Comparison of ENCODE assay signal across 8 cellular contexts in the genomic region with DNA sequence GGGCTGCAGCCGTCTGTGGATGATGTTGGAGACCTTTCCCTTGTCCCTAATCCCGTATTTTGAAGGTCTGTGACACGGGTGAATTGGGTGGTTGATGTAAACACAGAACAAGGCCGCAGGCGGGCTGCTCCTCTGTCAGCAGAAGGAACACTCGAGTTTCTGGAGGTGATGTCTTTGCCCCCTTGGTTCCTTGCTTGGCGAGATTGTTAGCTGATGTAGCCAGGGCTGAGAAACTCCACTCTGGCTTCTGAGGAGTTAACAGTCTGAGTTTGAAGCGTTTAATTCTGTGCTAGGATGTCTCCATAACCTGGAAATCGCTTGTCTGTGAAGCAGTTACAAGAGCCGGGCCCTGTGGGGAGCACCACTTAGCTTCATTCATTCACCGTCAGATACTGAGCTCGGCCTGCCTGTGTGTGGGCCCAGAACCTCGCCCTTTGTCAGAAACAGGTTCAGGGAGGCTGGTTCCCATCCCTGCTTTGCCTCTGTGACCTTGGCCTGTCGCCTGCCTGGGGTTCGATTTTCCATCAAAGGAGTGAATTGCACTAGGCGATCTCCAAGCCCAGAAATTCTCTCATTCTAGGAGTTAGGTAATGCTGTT. TPM values are rescaled to one million over a fixed set of nuclear protein-coding genes. Genes with fewer than 3 reads are reported as not detected.
DNase-seq lines count a peak whose midpoint lies in the region; ATAC-seq and TF ChIP-seq lines count a peak whose summit lies in the region.

No MANE protein-coding gene starts in this region.

- peak overlapping the region; percentile 96 for H3K4me3 ChIP-seq in epithelial cell of proximal tubule (ENCODE audit: low read depth, low read length)

- H3K9me3 Mint-ChIP-seq in T-helper 1 cell treated with Interleukin-12 subunit alpha and Interleukin-12 subunit beta and Interleukin-4 antibody, amounts not matched to agents 30 μg/mL and 1 μg/mL, for 36 hours, result no peaks in the 10 kb centered on the region
- no peaks in the 10 kb centered on the region for H3K9me3 Mint-ChIP-seq in naive thymus-derived CD8-positive, alpha-beta T cell

- no peak for ATAC-seq in naive thymus-derived CD8-positive, alpha-beta T cell
- no peak for ATAC-seq in HG02623 (IDR thresholded peaks at IDR 0.05; ENCODE audit: unreplicated experiment)
- ATAC-seq in HG02763 (IDR thresholded peaks at IDR 0.05; ENCODE audit: unreplicated experiment), result no peak
- ATAC-seq in HG03565 (IDR thresholded peaks at IDR 0.05; ENCODE audit: unreplicated experiment), result no peak

- H3K36me3 Mint-ChIP-seq in T-helper 1 cell treated with Interleukin-12 subunit alpha and Interleukin-12 subunit beta and Interleukin-4 antibody, amounts not matched to agents 30 μg/mL and 1 μg/mL, for 36 hours (ENCODE audit: low read depth), result peaks cover 5% of the 10 kb centered on the region
- peaks cover 0 to 7% (median 0%) of the 10 kb centered on the region in 3 donors for H3K36me3 Mint-ChIP-seq in naive thymus-derived CD8-positive, alpha-beta T cell

- POLR2A ChIA-PET in naive thymus-derived CD8-positive, alpha-beta T cell (lab: Charles Lee), result interaction anchor here (0.7 to 3.5 kb wide), 12 partner anchors 13 to 447 kb away, joined by 3 to 32 read pairs (median 7); a partner anchor contains a TSS

- peak overlapping the region; percentile 87 for H3K27ac Mint-ChIP-seq in T-helper 1 cell treated with Interleukin-12 subunit alpha and Interleukin-12 subunit beta and Interleukin-4 antibody, amounts not matched to agents 30 μg/mL and 1 μg/mL, for 36 hours
- H3K27ac Mint-ChIP-seq in naive thymus-derived CD8-positive, alpha-beta T cell, result peak overlapping the region; percentile 59 to 96 (median 88)

- TF ChIP-seq CTCF in epithelial cell of proximal tubule (conservative IDR thresholded peaks at IDR 0.05; ENCODE audit: low read depth, low read length), result no peak

- no peaks in the 10 kb centered on the region for H3K27me3 Mint-ChIP-seq in T-helper 1 cell treated with Interleukin-12 subunit alpha and Interleukin-12 subunit beta and Interleukin-4 antibody, amounts not matched to agents 30 μg/mL and 1 μg/mL, for 36 hours (ENCODE audit: low read depth)
- H3K27me3 Mint-ChIP-seq in naive thymus-derived CD8-positive, alpha-beta T cell, result peaks cover 0 to 1% (median 0%) of the 10 kb centered on the region in 5 donors

- H3K4me1 Mint-ChIP-seq in T-helper 1 cell treated with Interleukin-12 subunit alpha and Interleukin-12 subunit beta and Interleukin-4 antibody, amounts not matched to agents 30 μg/mL and 1 μg/mL, for 36 hours (ENCODE audit: low read depth), result peaks cover 29% of the 10 kb centered on the region
- peaks cover 15 to 52% (median 45%) of the 10 kb centered on the region in 4 donors for H3K4me1 Mint-ChIP-seq in naive thymus-derived CD8-positive, alpha-beta T cell

- H3K4me3 Mint-ChIP-seq in T-helper 1 cell treated with Interleukin-12 subunit alpha and Interleukin-12 subunit beta and Interleukin-4 antibody, amounts not matched to agents 30 μg/mL and 1 μg/mL, for 36 hours, result peak overlapping the region; percentile 85
- peak overlapping the region; percentile 74 to 99 (median 88) for H3K4me3 Mint-ChIP-seq in naive thymus-derived CD8-positive, alpha-beta T cell

- DNase-seq in DMS 273 (lab: John Stamatoyannopoulos, UW; ENCODE audit: unreplicated experiment), result peak; percentile 56
- no peak for DNase-seq in DMS 273 treated with DMSO at 0.1 percent for 48 hours (lab: John Stamatoyannopoulos, UW)
- no peak for DNase-seq in epithelial cell of proximal tubule (ENCODE audit: low read depth)
- no peak for DNase-seq in naive thymus-derived CD8-positive, alpha-beta T cell

RNA-seq across cellular contexts. Expression of a gene that starts 1.3 kb away (rescaled TPM):
- total RNA-seq in epithelial cell of proximal tubule, result 22.0 and 37.5 TPM in 2 replicates
- total RNA-seq in naive thymus-derived CD8-positive, alpha-beta T cell, result 100 to 1,000 TPM; 315 to 342 TPM
- polyA plus RNA-seq in naive thymus-derived CD8-positive, alpha-beta T cell, result 1 to 10 TPM in 2 of 3 donors, under 1 TPM in 1; 0.87 to 2.8 (median 2.5) TPM

RNA-seq across cellular contexts. Expression of a gene that starts 29.2 kb away (rescaled TPM):
- total RNA-seq in epithelial cell of proximal tubule, result 119 and 226 TPM in 2 replicates
- 10 to 100 TPM; 28.0 to 36.2 TPM for total RNA-seq in naive thymus-derived CD8-positive, alpha-beta T cell
- polyA plus RNA-seq in naive thymus-derived CD8-positive, alpha-beta T cell, result 10 to 100 TPM in 1 of 3 donors, 1 to 10 TPM in 2; 9.1 to 10.3 (median 9.8) TPM
